8 cellular contexts compared by ENCODE assay signal in the genomic region with DNA sequence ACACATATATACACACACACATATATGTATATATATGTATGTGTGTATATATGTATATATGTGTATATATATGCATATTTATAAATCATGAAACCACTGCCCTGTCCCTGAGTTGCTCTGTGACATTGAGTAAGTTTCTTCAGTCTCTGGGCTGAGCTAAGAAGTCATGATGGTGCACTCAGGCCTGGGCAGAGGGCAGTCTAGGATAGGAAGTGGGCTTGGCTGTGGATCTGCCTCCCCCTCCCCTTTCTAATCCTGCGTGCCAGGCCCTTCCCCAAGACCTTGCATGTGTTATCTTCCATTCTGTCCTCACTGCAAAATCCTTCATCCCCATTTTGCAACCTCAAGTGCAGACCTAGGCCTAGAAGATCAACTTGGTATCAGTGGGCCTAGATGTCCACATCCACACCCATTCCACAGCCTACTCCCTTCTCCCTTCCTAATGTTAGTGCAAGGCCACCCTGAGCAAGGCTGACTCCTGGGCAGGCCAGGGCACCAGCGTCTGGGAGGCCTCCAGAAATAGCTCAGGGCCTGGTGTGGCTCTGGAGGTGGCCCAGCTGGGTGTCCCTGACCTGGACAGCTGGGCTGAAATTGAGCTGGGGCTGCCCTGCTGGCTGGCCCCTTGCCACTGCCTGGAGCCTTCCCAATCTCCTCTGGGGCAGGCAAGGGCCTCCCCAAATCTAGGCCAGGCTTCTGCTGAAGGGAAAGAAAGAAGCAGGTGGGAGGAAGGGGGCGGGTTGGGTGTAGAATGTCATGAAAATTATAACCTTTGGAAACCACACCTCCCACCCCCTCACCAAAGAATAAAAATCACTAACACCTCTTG. TPM values are rescaled to one million over a fixed set of nuclear protein-coding genes. Genes with fewer than 3 reads are reported as not detected.
A peak's percentile ranks its signal among the peaks of the same experiment; 100 is the strongest.
DNase-seq lines count a peak whose midpoint lies in the region; ATAC-seq and TF ChIP-seq lines count a peak whose summit lies in the region.

No MANE protein-coding gene starts in this region.

- DNase-seq in stimulated activated CD4-positive, alpha-beta T cell treated with anti-CD3 and anti-CD28 coated beads, Interleukin-2, amount 100 ng/mL, for 24 hours: peak; percentile 32 to 55
- no peak for DNase-seq in stimulated activated CD4-positive, alpha-beta T cell treated with anti-CD3 and anti-CD28 coated beads, Interleukin-2, amount 100 ng/mL, for 48 hours
- DNase-seq in activated T-helper 2 cell treated with anti-CD3 and anti-CD28 coated beads, Interferon-gamma antibody, Interleukin-2, Interleukin-4, amounts not matched to agents 10 μg/mL and 5 μg/mL and 100 μg/mL, durations not matched to agents 14 hours and 24 hours and 36 hours (ENCODE audit: low spot score): no peak
- DNase-seq in upper lobe of right lung (no peak), AG08395 (ENCODE audit: low spot score) (no peak), NCI-H226 (no peak)

- H3K9me3 ChIP-seq in liver (ENCODE audit: control insufficient read depth in 4 of 4, low read length in 3 of 4) (no peaks in the 10 kb centered on the region), upper lobe of right lung (no peaks in the 10 kb centered on the region)

- H3K4me1 ChIP-seq in liver (ENCODE audit: control insufficient read depth in 4 of 4, insufficient read depth in 4 of 4, low read length in 3 of 4) (peaks cover 4 to 19% (median 10%) of the 10 kb centered on the region in 4 donors), upper lobe of right lung (peaks cover 31% of the 10 kb centered on the region)

- TF ChIP-seq RAD21 in liver (IDR thresholded peaks at IDR 0.05): no peak

- peaks cover 4% of the 10 kb centered on the region for H3K36me3 Mint-ChIP-seq in activated T-helper 2 cell treated with anti-CD3 and anti-CD28 coated beads, Interferon-gamma antibody, Interleukin-2, Interleukin-4, amounts not matched to agents 10 μg/mL and 5 μg/mL and 100 μg/mL, durations not matched to agents 14 hours and 24 hours and 36 hours (ENCODE audit: low read depth)

- H3K36me3 ChIP-seq in liver (ENCODE audit: control insufficient read depth in 4 of 4, insufficient read depth in 3 of 4, low read depth in 1 of 4, low read length in 3 of 4) (no peaks in the 10 kb centered on the region), upper lobe of right lung (no peaks in the 10 kb centered on the region)

- no peaks in the 10 kb centered on the region for H3K27me3 Mint-ChIP-seq in activated T-helper 2 cell treated with anti-CD3 and anti-CD28 coated beads, Interferon-gamma antibody, Interleukin-2, Interleukin-4, amounts not matched to agents 10 μg/mL and 5 μg/mL and 100 μg/mL, durations not matched to agents 14 hours and 24 hours and 36 hours (ENCODE audit: low read depth)

- H3K4me3 Mint-ChIP-seq in activated T-helper 2 cell treated with anti-CD3 and anti-CD28 coated beads, Interferon-gamma antibody, Interleukin-2, Interleukin-4, amounts not matched to agents 10 μg/mL and 5 μg/mL and 100 μg/mL, durations not matched to agents 14 hours and 24 hours and 36 hours (ENCODE audit: low read depth): peak overlapping the region; percentile 76

- H3K4me1 Mint-ChIP-seq in activated T-helper 2 cell treated with anti-CD3 and anti-CD28 coated beads, Interferon-gamma antibody, Interleukin-2, Interleukin-4, amounts not matched to agents 10 μg/mL and 5 μg/mL and 100 μg/mL, durations not matched to agents 14 hours and 24 hours and 36 hours (ENCODE audit: low read depth): peaks cover 43% of the 10 kb centered on the region

- peak overlapping the region; percentile 36 for H3K27ac Mint-ChIP-seq in activated T-helper 2 cell treated with anti-CD3 and anti-CD28 coated beads, Interferon-gamma antibody, Interleukin-2, Interleukin-4, amounts not matched to agents 10 μg/mL and 5 μg/mL and 100 μg/mL, durations not matched to agents 14 hours and 24 hours and 36 hours

- WGBS in liver: 59% methylated on average over 3 of the region's 3 CpGs

- ATAC-seq in upper lobe of right lung (no peak), GM21825 (IDR thresholded peaks at IDR 0.05; ENCODE audit: unreplicated experiment) (no peak)

- H3K27me3 ChIP-seq in liver (ENCODE audit: control insufficient read depth in 4 of 4, insufficient read depth in 4 of 4, low read length in 3 of 4) (no peaks in the 10 kb centered on the region), upper lobe of right lung (no peaks in the 10 kb centered on the region)

- intact Hi-C loops in activated T-helper 2 cell treated with anti-CD3 and anti-CD28 coated beads, Interferon-gamma antibody, Interleukin-2, Interleukin-4, amounts not matched to agents 10 μg/mL and 5 μg/mL and 100 μg/mL, durations not matched to agents 14 hours and 24 hours and 36 hours (cut with micrococcal nuclease): loop anchor here (5.0 kb wide), 1 partner anchor 282 kb away; a partner anchor contains a TSS
- intact Hi-C loops in upper lobe of right lung (cut with DNase I): no loop called here

- H3K27ac ChIP-seq in liver (ENCODE audit: low read depth in 1 of 2, low read length in 2 of 2) (no peak overlapping the region), upper lobe of right lung (no peak overlapping the region)

- no peaks in the 10 kb centered on the region for H3K9me3 Mint-ChIP-seq in activated T-helper 2 cell treated with anti-CD3 and anti-CD28 coated beads, Interferon-gamma antibody, Interleukin-2, Interleukin-4, amounts not matched to agents 10 μg/mL and 5 μg/mL and 100 μg/mL, durations not matched to agents 14 hours and 24 hours and 36 hours

- TF ChIP-seq CTCF in liver (IDR thresholded peaks at IDR 0.05; ENCODE audit: low read depth, low read length, missing input control) (no peak), upper lobe of right lung (IDR thresholded peaks at IDR 0.05) (no peak)

- no peak overlapping the region for H3K4me3 ChIP-seq in liver (ENCODE audit: low read depth in 1 of 3, low read length in 3 of 3)
- peak overlapping the region; percentile 14 for H3K4me3 ChIP-seq in upper lobe of right lung

- no peak overlapping the region for H3K9ac ChIP-seq in liver (ENCODE audit: low read depth in 1 of 2, low read length in 2 of 2)

TF ChIP-seq in liver, 16 proteins besides CTCF, POLR2A, EP300 and RAD21:
- TF ChIP-seq RXRA (IDR thresholded peaks at IDR 0.05) (peak; percentile 38 to 54), SP1 (IDR thresholded peaks at IDR 0.05) (no peak), HNF4A (conservative IDR thresholded peaks at IDR 0.05) (peak in 1 of 2 donors; percentile 31)
- TF ChIP-seq, protein P1, sequence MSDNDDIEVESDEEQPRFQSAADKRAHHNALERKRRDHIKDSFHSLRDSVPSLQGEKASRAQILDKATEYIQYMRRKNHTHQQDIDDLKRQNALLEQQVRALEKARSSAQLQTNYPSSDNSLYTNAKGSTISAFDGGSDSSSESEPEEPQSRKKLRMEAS (IDR thresholded peaks at IDR 0.05): no peak

RNA-seq across cellular contexts. Expression of a gene that starts 1.9 kb away (rescaled TPM):
- 12.7 and 12.8 TPM in 2 replicates for total RNA-seq in activated T-helper 2 cell treated with anti-CD3 and anti-CD28 coated beads, Interferon-gamma antibody, Interleukin-2, Interleukin-4, amounts not matched to agents 10 μg/mL and 5 μg/mL and 100 μg/mL, durations not matched to agents 14 hours and 24 hours and 36 hours
- total RNA-seq in liver (1 to 10 TPM; 1.5 to 6.7 TPM), upper lobe of right lung (16.8 TPM)
- 1 to 10 TPM; 1.2 to 2.4 TPM for polyA plus RNA-seq in liver

Comparison
In these comparisons a context has a peak if more than half of its experiments do, and no peak if none do; other contexts are left out.
1. DNase-seq: peak in stimulated activated CD4-positive, alpha-beta T cell treated with anti-CD3 and anti-CD28 coated beads, Interleukin-2, amount 100 ng/mL, for 24 hours (2 of 2); none in stimulated activated CD4-positive, alpha-beta T cell treated with anti-CD3 and anti-CD28 coated beads, Interleukin-2, amount 100 ng/mL, for 48 hours (0 of 2), activated T-helper 2 cell treated with anti-CD3 and anti-CD28 coated beads, Interferon-gamma antibody, Interleukin-2, Interleukin-4, amounts not matched to agents 10 μg/mL and 5 μg/mL and 100 μg/mL, durations not matched to agents 14 hours and 24 hours and 36 hours (single experiment), upper lobe of right lung (single experiment), AG08395 (single experiment) and NCI-H226 (single experiment).